In the genomic region with DNA sequence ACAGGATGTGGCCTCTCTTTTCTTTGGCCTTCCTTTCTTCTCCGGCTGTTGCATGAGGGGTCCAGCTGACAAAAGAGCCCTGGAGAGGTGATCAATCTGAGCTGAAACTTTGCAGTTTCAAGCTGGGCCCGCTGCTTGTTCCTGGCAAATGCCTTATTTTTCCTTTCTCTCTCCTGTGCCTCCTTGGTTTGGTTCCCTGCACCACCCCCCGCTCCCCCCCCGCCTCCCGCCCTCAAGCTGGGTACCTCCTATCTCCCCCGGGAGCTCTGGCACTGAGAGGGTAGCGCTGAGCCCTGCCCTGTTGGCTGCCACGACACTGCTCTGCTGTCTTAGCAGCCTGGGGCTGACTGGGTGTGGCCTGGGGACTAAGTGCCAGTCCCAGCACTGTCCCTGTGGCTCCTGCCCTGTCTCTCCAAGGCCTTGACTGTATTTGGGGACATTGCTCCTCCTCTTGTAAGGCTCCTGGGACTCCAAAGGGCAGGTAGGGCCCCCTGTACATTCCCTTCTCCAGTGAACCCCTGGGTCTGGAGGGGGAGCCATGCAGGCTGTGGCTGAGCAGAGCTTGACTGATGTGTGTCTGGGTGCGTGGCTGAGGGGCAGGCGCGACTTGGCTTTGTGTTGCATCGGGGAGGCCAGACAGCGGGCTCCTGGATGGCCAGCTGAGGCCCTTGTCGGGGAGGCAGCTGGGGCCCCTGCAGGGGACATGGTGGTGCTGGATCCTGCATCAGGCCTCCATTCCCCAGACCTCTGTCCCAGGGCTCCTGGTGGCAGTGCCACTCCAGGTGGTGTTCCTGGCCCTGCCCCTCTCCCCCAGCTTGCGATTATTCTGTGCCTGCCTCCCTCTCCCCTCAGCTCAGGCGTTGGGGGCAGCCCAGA, we compare ENCODE assay signal across 8 cellular contexts. TPM values are rescaled to one million over a fixed set of nuclear protein-coding genes. Genes with fewer than 3 reads are reported as not detected.
DNase-seq lines count a peak whose midpoint lies in the region; ATAC-seq, FAIRE-seq and TF ChIP-seq lines count a peak whose summit lies in the region.

No MANE protein-coding gene starts in this region.

- H3K9me3 ChIP-seq in astrocyte (ENCODE audit: insufficient read depth, low read depth, low read length), result no peaks in the 10 kb centered on the region
- H3K9me3 ChIP-seq in iPS-18a (ENCODE audit: control insufficient read depth, low read depth, low read length), result peaks cover 4% of the 10 kb centered on the region
- no peaks in the 10 kb centered on the region for H3K9me3 ChIP-seq in spleen

- H3K4me2 ChIP-seq in astrocyte (ENCODE audit: low read length), result peak overlapping the region; percentile 91

- H3K27me3 ChIP-seq in astrocyte (ENCODE audit: insufficient read depth, low read length), result no peaks in the 10 kb centered on the region
- peaks cover 5% of the 10 kb centered on the region for H3K27me3 ChIP-seq in iPS-18a (ENCODE audit: control insufficient read depth, insufficient read depth, low read length)
- H3K27me3 ChIP-seq in spleen (replicated peaks in 1 of 7), result peaks cover 0 to 5% (median 0%) of the 10 kb centered on the region in 7 donors

- H3K36me3 ChIP-seq in astrocyte (ENCODE audit: insufficient read depth, low read length) (no peaks in the 10 kb centered on the region), iPS-18a (ENCODE audit: control insufficient read depth, low read depth, low read length) (no peaks in the 10 kb centered on the region), spleen (peaks cover 0 to 42% (median 2%) of the 10 kb centered on the region in 6 donors)

- H3K79me2 ChIP-seq in astrocyte (ENCODE audit: insufficient read depth, low read length), result peaks cover 50% of the 10 kb centered on the region

- peak; percentile 34 for DNase-seq in EL
- DNase-seq in NCI-H1092 treated with DMSO at 0.1 percent for 48 hours (lab: John Stamatoyannopoulos, UW), result peak; percentile 10
- DNase-seq in astrocyte (ENCODE audit: low read depth), result no peak
- DNase-seq in spleen, result no peak
- no peak for DNase-seq in GF-D8 (lab: John Stamatoyannopoulos, UW)
- DNase-seq in ureter (ENCODE audit: low spot score), result no peak

- H3K36me3 Mint-ChIP-seq in astrocyte (ENCODE audit: low read depth, unreplicated experiment), result peaks cover 5% of the 10 kb centered on the region

- H3K4me3 ChIP-seq in astrocyte (ENCODE audit: insufficient read depth, low read depth, low read length) (peak overlapping the region; percentile 81), iPS-18a (ENCODE audit: low read length) (peak overlapping the region; percentile 56), spleen (peak overlapping the region; percentile 43 to 80 (median 53))

- peak overlapping the region; percentile 88 for H3K4me3 Mint-ChIP-seq in astrocyte (ENCODE audit: unreplicated experiment)

- no peaks in the 10 kb centered on the region for H3K27me3 Mint-ChIP-seq in astrocyte (ENCODE audit: low read depth, unreplicated experiment)

- H3K27ac ChIP-seq in astrocyte (ENCODE audit: low read depth, low read length) (no peak overlapping the region), iPS-18a (ENCODE audit: low read length) (no peak overlapping the region), spleen (peak overlapping the region in 5 of 8 donors; percentile 67 to 89 (median 73))

- H3K4me1 ChIP-seq in astrocyte (ENCODE audit: insufficient read depth, low read length) (peaks cover 4% of the 10 kb centered on the region), iPS-18a (ENCODE audit: control insufficient read depth, low read depth, low read length) (no peaks in the 10 kb centered on the region), spleen (peaks cover 0 to 27% (median 13%) of the 10 kb centered on the region in 6 donors)

- H3K27ac Mint-ChIP-seq in astrocyte (ENCODE audit: unreplicated experiment), result peak overlapping the region; percentile 53

- no peak for TF ChIP-seq POLR2A in spleen (IDR thresholded peaks at IDR 0.05)

- H4K20me1 ChIP-seq in astrocyte (ENCODE audit: insufficient read depth, low read length), result peaks cover 45% of the 10 kb centered on the region

- no peaks in the 10 kb centered on the region for H3K4me1 Mint-ChIP-seq in astrocyte (ENCODE audit: low read depth, unreplicated experiment)

- 41 to 72% (median 57%) methylated on average over 8 to 16 of the region's 16 CpGs for WGBS in spleen, 5 donors

- no peak for ATAC-seq in HG02938 (IDR thresholded peaks at IDR 0.05; ENCODE audit: unreplicated experiment)

- peaks cover 2% of the 10 kb centered on the region for H3K9me3 Mint-ChIP-seq in astrocyte (ENCODE audit: unreplicated experiment)

- intact Hi-C loops in spleen (cut with DNase I; ENCODE audit: low total_unique reads), result no loop called here

- no peak overlapping the region for H2AFZ ChIP-seq in astrocyte (ENCODE audit: low read depth, low read length)

- TF ChIP-seq CTCF in astrocyte (IDR thresholded peaks at IDR 0.05; ENCODE audit: insufficient read depth, low read depth, low read length) (no peak), spleen (IDR thresholded peaks at IDR 0.05 in 8 of 11, conservative IDR thresholded peaks at IDR 0.05 in 3 of 11) (no peak)

- peak overlapping the region; percentile 81 for H3K9ac ChIP-seq in astrocyte (ENCODE audit: low read length)
- peak overlapping the region; percentile 32 for H3K9ac ChIP-seq in iPS-18a (ENCODE audit: low read length)

- peak; percentile 9 for FAIRE-seq in astrocyte (lab: Jason Lieb, UNC)

RNA-seq across cellular contexts. Expression of gene PLXNA3, which starts 1.1 kb away (rescaled TPM):
- total RNA-seq in astrocyte (117 and 149 TPM in 2 replicates), spleen (10 to 100 TPM in 6 of 7 donors, 1 to 10 TPM in 1; 9.1 to 46.8 (median 27.2) TPM), ureter (54.0 TPM)
- 10 to 100 TPM in 1 of 3 donors, 1 to 10 TPM in 2; 2.5 to 11.6 (median 4.1) TPM for polyA plus RNA-seq in spleen

RNA-seq across cellular contexts. Expression of gene FAM50A, which starts 15.3 kb away (rescaled TPM):
- total RNA-seq in astrocyte (88.0 and 100.0 TPM in 2 replicates), spleen (10 to 100 TPM; 30.3 to 53.9 (median 45.5) TPM), ureter (48.6 TPM)
- 100 to 1,000 TPM in 1 of 3 donors, 10 to 100 TPM in 2; 65.7 to 123 (median 99.4) TPM for polyA plus RNA-seq in spleen

RNA-seq across cellular contexts. Expression of gene LAGE3, which starts 19.9 kb away (rescaled TPM):
- total RNA-seq in astrocyte, result 20.0 and 20.1 TPM in 2 replicates
- total RNA-seq in spleen, result 10 to 100 TPM; 11.8 to 25.2 (median 16.7) TPM
- polyA plus RNA-seq in spleen, result 10 to 100 TPM; 15.0 to 27.7 (median 27.3) TPM
- 17.5 TPM for total RNA-seq in ureter

RNA-seq across cellular contexts. Expression of gene GDI1, which starts 22.2 kb away (rescaled TPM):
- total RNA-seq in astrocyte (137 and 143 TPM in 2 replicates), spleen (100 to 1,000 TPM in 6 of 7 donors, 10 to 100 TPM in 1; 88.7 to 137 (median 111) TPM), ureter (126 TPM)
- 100 to 1,000 TPM in 2 of 3 donors, 10 to 100 TPM in 1; 56.2 to 125 (median 107) TPM for polyA plus RNA-seq in spleen

RNA-seq across cellular contexts. Expression of gene UBL4A, which starts 27.2 kb away (rescaled TPM):
- 25.8 and 26.2 TPM in 2 replicates for total RNA-seq in astrocyte
- 10 to 100 TPM; 18.6 to 36.3 (median 23.1) TPM for total RNA-seq in spleen
- 10 to 100 TPM; 13.4 to 27.1 (median 20.6) TPM for polyA plus RNA-seq in spleen
- 20.4 TPM for total RNA-seq in ureter

Comparison
In these comparisons a context has a peak if more than half of its experiments do, and no peak if none do; other contexts are left out.
1. DNase-seq: peak in EL (single experiment) and NCI-H1092 treated with DMSO at 0.1 percent for 48 hours (single experiment); none in astrocyte (single experiment), spleen (single experiment), GF-D8 (single experiment) and ureter (single experiment).
2. H3K27ac ChIP-seq: peak in spleen (5 of 8); none in astrocyte (single experiment) and iPS-18a (single experiment).
3. Peak in every context shown above with its lines, with median percentiles within 50 percentile points of each other: H3K4me3 ChIP-seq.